ENCODE assay signal across 19 cellular contexts in the genomic region with DNA sequence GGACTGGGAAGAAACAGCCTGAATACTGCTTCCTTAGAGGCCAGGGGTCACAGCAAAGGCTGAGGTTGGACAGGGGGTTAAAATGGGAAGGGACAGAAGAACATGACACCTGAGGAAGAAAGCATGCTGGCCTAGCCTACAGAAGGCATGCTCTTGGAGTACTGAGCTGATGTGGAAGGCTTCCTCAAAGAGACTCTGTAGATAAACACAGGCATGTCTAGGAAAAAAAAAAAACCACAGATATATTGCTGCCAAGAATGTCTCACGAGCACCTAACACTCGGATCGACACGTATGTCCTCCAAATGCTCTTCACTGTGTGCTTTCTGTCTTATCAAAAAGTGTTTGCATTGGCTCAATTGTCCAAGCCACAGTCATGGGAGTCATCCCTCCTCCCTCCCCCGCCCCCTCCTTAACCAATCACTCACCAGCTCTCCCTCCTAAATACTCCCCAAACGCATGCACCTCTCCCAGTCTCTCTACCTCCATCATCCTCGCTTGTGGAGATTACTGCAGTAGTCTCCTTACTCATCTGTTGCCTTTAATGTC.
"Had no signal": no experiment of that assay in that cellular context is flagged by ENCODE, and none has a peak within 500 bp of the region (broad histone marks: within the 10 kb centered on the region; RNA-seq: fewer than 3 reads in every experiment).

No MANE protein-coding gene starts in this region.

- H3K27ac ChIP-seq: heart left ventricle, transverse colon had no signal

- DNase-seq: activated B cell treated with CpG ODN at 0.5 μM for 24 hours; activated CD4-positive, alpha-beta T cell treated with anti-CD3 and anti-CD28 coated beads for 48 hours; activated CD8-positive, alpha-beta memory T cell treated with anti-CD3 and anti-CD28 coated beads, Interleukin-2, amount 50 U/mL, for 4 hours; activated CD8-positive, alpha-beta T cell treated with anti-CD3 and anti-CD28 coated beads, Interleukin-2, amount 10 ng/mL, durations not matched to agents 7 days and 5 days; activated gamma-delta T cell; activated T-cell treated with anti-CD3 and anti-CD28 coated beads, Interleukin-2, amount 50 U/mL, for 48 hours; amygdala; effector memory CD4-positive, alpha-beta T cell; foreskin melanocyte; heart left ventricle; left colon; mucosa of descending colon; naive thymus-derived CD8-positive, alpha-beta T cell; small intestine; stimulated activated CD4-positive, alpha-beta T cell treated with anti-CD3 and anti-CD28 coated beads, Interleukin-4, amount 100 ng/mL, for 24 hours; stimulated activated naive CD4-positive, alpha-beta T cell; substantia nigra; transverse colon had no signal

- H3K36me3 ChIP-seq: heart left ventricle, transverse colon had no signal

- H3K4me1 ChIP-seq: transverse colon had no signal

- H3K27me3 ChIP-seq: transverse colon had no signal

- ATAC-seq: activated CD8-positive, alpha-beta T cell treated with anti-CD3 and anti-CD28 coated beads, Interleukin-2, amount 10 ng/mL, durations not matched to agents 7 days and 5 days; activated naive CD4-positive, alpha-beta T cell treated with anti-CD3 and anti-CD28 coated beads, Interleukin-2, amount 50 U/mL, for 72 hours; left colon; mucosa of descending colon; naive thymus-derived CD8-positive, alpha-beta T cell had no signal

- H3K4me3 ChIP-seq: heart left ventricle, mucosa of descending colon, transverse colon had no signal
